Comparison of ENCODE assay signal across 8 cellular contexts in genomic region chr9:85522459-85523092, GRCh38.
DNase-seq lines count a peak whose midpoint lies in the region; ATAC-seq and TF ChIP-seq lines count a peak whose summit lies in the region.

No MANE protein-coding gene starts in this region.

- peak overlapping the region; percentile 53 for H2AFZ ChIP-seq in parathyroid adenoma

- no peak for TF ChIP-seq CTCF in parathyroid adenoma (IDR thresholded peaks at IDR 0.05)

- H3K36me3 ChIP-seq in HUES48 (ENCODE audit: control insufficient read depth, insufficient read depth, low read length) (no peaks in the 10 kb centered on the region), parathyroid adenoma (ENCODE audit: control insufficient read depth, insufficient read depth, low read length) (no peaks in the 10 kb centered on the region)

- no peak overlapping the region for H3K9ac ChIP-seq in HUES48 (ENCODE audit: low read depth, low read length)
- H3K9ac ChIP-seq in parathyroid adenoma = no peak overlapping the region

- H3K4me1 ChIP-seq in HUES48 (ENCODE audit: control insufficient read depth, insufficient read depth, low read length) = no peaks in the 10 kb centered on the region
- H3K4me1 ChIP-seq in parathyroid adenoma = no peaks in the 10 kb centered on the region

- intact Hi-C loops in Right ventricle myocardium inferior (cut with DNase I) = loop anchor here (10.0 kb wide), 1 partner anchor 68 kb away; no protein-coding TSS in a partner anchor

- peak; percentile 5 for DNase-seq in DMS114 treated with DMSO at 0.1 percent for 48 hours (lab: John Stamatoyannopoulos, UW; ENCODE audit: unreplicated experiment)
- peak; percentile 44 to 59 for DNase-seq in activated T-cell treated with anti-CD3 and anti-CD28 coated beads, Interleukin-2, amount 50 U/mL, for 48 hours
- peak; percentile 85 for DNase-seq in Right ventricle myocardium inferior (ENCODE audit: missing footprints)
- no peak for DNase-seq in stimulated activated naive CD4-positive, alpha-beta T cell treated with Interleukin-2 at 50 U/mL for 16 hours (lab: John Stamatoyannopoulos, UW)
- DNase-seq in amniotic stem cell (lab: John Stamatoyannopoulos, UW) = no peak

- H3K4me2 ChIP-seq in parathyroid adenoma (ENCODE audit: low read length) = peak overlapping the region; percentile 51

- H3K27ac ChIP-seq in HUES48 (ENCODE audit: low read depth, low read length) (no peak overlapping the region), parathyroid adenoma (no peak overlapping the region)

- H3K9me3 ChIP-seq in HUES48 (ENCODE audit: control insufficient read depth, insufficient read depth, low read length) (no peaks in the 10 kb centered on the region), parathyroid adenoma (ENCODE audit: control insufficient read depth, low read length) (no peaks in the 10 kb centered on the region)

- H3K79me2 ChIP-seq in parathyroid adenoma = no peaks in the 10 kb centered on the region

- peaks cover 45% of the 10 kb centered on the region for H3K27me3 ChIP-seq in HUES48 (ENCODE audit: control insufficient read depth, insufficient read depth, low read length)
- H3K27me3 ChIP-seq in parathyroid adenoma (ENCODE audit: control insufficient read depth, insufficient read depth, low read length) = no peaks in the 10 kb centered on the region

- peak overlapping the region; percentile 64 for H3K4me3 ChIP-seq in HUES48 (ENCODE audit: low read depth, low read length)
- H3K4me3 ChIP-seq in parathyroid adenoma (ENCODE audit: low read depth, low read length) = no peak overlapping the region

- peak; percentile 75 for ATAC-seq in Right ventricle myocardium inferior
- ATAC-seq in GM21619 (IDR thresholded peaks at IDR 0.05; ENCODE audit: unreplicated experiment) = no peak

Comparison
In these comparisons a context has a peak if more than half of its experiments do, and no peak if none do; other contexts are left out.
1. DNase-seq: peak in DMS114 treated with DMSO at 0.1 percent for 48 hours (single experiment), activated T-cell treated with anti-CD3 and anti-CD28 coated beads, Interleukin-2, amount 50 U/mL, for 48 hours (2 of 2) and Right ventricle myocardium inferior (single experiment); none in stimulated activated naive CD4-positive, alpha-beta T cell treated with Interleukin-2 at 50 U/mL for 16 hours (single experiment) and amniotic stem cell (single experiment).